Comparison of ENCODE assay signal across 17 cellular contexts in the genomic region with DNA sequence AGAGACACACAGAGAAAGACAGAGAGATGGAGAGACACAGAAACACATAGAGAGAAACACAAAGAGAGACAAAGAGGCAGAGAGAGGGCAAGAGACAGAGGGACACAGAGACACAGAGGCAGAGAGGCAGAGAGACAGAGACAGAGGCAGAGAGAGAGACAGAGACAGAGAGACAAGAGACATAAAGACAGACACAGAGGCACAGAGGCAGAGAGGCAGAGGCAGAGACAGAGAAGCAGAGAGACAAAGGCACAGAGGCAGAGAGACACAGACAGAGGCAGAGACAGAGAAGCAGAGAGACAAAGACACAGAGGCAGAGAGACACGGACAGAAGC. TPM values are rescaled to one million over a fixed set of nuclear protein-coding genes. Genes with fewer than 3 reads are reported as not detected.
DNase-seq lines count a peak whose midpoint lies in the region; ATAC-seq and TF ChIP-seq lines count a peak whose summit lies in the region.
"Had no signal": no experiment of that assay in that cellular context is flagged by ENCODE, and none has a peak within 500 bp of the region (broad histone marks: within the 10 kb centered on the region; RNA-seq: fewer than 3 reads in every experiment).

No MANE protein-coding gene starts in this region.

- H3K4me1 ChIP-seq in left lung = peaks cover 13 to 76% of the 10 kb centered on the region in 2 donors

- ATAC-seq in left lung (no peak), GM18517 (IDR thresholded peaks at IDR 0.05; ENCODE audit: unreplicated experiment) (no peak), GM19035 (IDR thresholded peaks at IDR 0.05; ENCODE audit: unreplicated experiment) (no peak)
- ATAC-seq in stimulated activated memory B cell treated with anti-CD40 and anti-IgM and Interleukin-4, amounts not matched to agents 10 μg/mL and 1 μg/mL and 100 μg/mL, for 72 hours = no peak
- ATAC-seq: gastrocnemius medialis had no signal

- H3K9me3 Mint-ChIP-seq in activated T-cell treated with anti-CD3 and anti-CD28 coated beads, Interleukin-2, amount 50 U/mL, for 24 hours = no peaks in the 10 kb centered on the region
- H3K9me3 Mint-ChIP-seq in activated CD4-positive, alpha-beta memory T cell treated with anti-CD3 and anti-CD28 coated beads for 36 hours = no peaks in the 10 kb centered on the region
- H3K9me3 Mint-ChIP-seq in stimulated activated memory B cell treated with anti-CD40 and anti-IgM and Interleukin-4, amounts not matched to agents 10 μg/mL and 1 μg/mL and 100 μg/mL, for 72 hours = no peaks in the 10 kb centered on the region

- peak overlapping the region; percentile 39 to 78 for H3K27ac ChIP-seq in left lung
- H3K27ac ChIP-seq: suprapubic skin had no signal

- H3K4me3 Mint-ChIP-seq in activated T-cell treated with anti-CD3 and anti-CD28 coated beads, Interleukin-2, amount 50 U/mL, for 24 hours = peak overlapping the region; percentile 26
- H3K4me3 Mint-ChIP-seq in activated CD4-positive, alpha-beta memory T cell treated with anti-CD3 and anti-CD28 coated beads for 36 hours = peak overlapping the region; percentile 67
- peak overlapping the region; percentile 10 for H3K4me3 Mint-ChIP-seq in stimulated activated memory B cell treated with anti-CD40 and anti-IgM and Interleukin-4, amounts not matched to agents 10 μg/mL and 1 μg/mL and 100 μg/mL, for 72 hours

- no peaks in the 10 kb centered on the region for H3K27me3 Mint-ChIP-seq in activated T-cell treated with anti-CD3 and anti-CD28 coated beads, Interleukin-2, amount 50 U/mL, for 24 hours
- H3K27me3 Mint-ChIP-seq in activated CD4-positive, alpha-beta memory T cell treated with anti-CD3 and anti-CD28 coated beads for 36 hours = no peaks in the 10 kb centered on the region
- no peaks in the 10 kb centered on the region for H3K27me3 Mint-ChIP-seq in stimulated activated memory B cell treated with anti-CD40 and anti-IgM and Interleukin-4, amounts not matched to agents 10 μg/mL and 1 μg/mL and 100 μg/mL, for 72 hours

- DNase-seq in activated T-cell treated with anti-CD3 and anti-CD28 coated beads, Interleukin-2, amount 50 U/mL, for 24 hours = no peak
- DNase-seq in activated T-cell treated with anti-CD3 and anti-CD28 coated beads, Interleukin-2, amount 50 U/mL, for 1 hour = no peak
- no peak for DNase-seq in activated CD4-positive, alpha-beta memory T cell treated with anti-CD3 and anti-CD28 coated beads for 36 hours
- DNase-seq in left lung = no peak
- DNase-seq in SK-N-DZ (ENCODE audit: low spot score) = no peak
- DNase-seq: gastrocnemius medialis, MV-4-11, NCI-H524, SHP77 treated with DMSO at 0.1 percent for 48 hours had no signal

- H3K27ac Mint-ChIP-seq in activated T-cell treated with anti-CD3 and anti-CD28 coated beads, Interleukin-2, amount 50 U/mL, for 24 hours = peak overlapping the region; percentile 87
- peak overlapping the region; percentile 77 for H3K27ac Mint-ChIP-seq in activated CD4-positive, alpha-beta memory T cell treated with anti-CD3 and anti-CD28 coated beads for 36 hours
- H3K27ac Mint-ChIP-seq in stimulated activated memory B cell treated with anti-CD40 and anti-IgM and Interleukin-4, amounts not matched to agents 10 μg/mL and 1 μg/mL and 100 μg/mL, for 72 hours = peak overlapping the region; percentile 75

- H3K4me3 ChIP-seq in left lung = no peak overlapping the region
- H3K4me3 ChIP-seq: gastrocnemius medialis, suprapubic skin had no signal

- CTCF ChIA-PET in activated CD4-positive, alpha-beta memory T cell treated with anti-CD3 and anti-CD28 coated beads for 36 hours (lab: Charles Lee) = interaction anchor here (3.4 kb wide), 1 partner anchor 37 kb away, joined by 12 read pairs; no protein-coding TSS in a partner anchor

- no peak for TF ChIP-seq CTCF in left lung (IDR thresholded peaks at IDR 0.05)

- no peaks in the 10 kb centered on the region for H3K36me3 Mint-ChIP-seq in activated T-cell treated with anti-CD3 and anti-CD28 coated beads, Interleukin-2, amount 50 U/mL, for 24 hours (ENCODE audit: low read depth)
- H3K36me3 Mint-ChIP-seq in activated CD4-positive, alpha-beta memory T cell treated with anti-CD3 and anti-CD28 coated beads for 36 hours = no peaks in the 10 kb centered on the region
- H3K36me3 Mint-ChIP-seq in stimulated activated memory B cell treated with anti-CD40 and anti-IgM and Interleukin-4, amounts not matched to agents 10 μg/mL and 1 μg/mL and 100 μg/mL, for 72 hours = no peaks in the 10 kb centered on the region

- intact Hi-C loops in activated CD4-positive, alpha-beta memory T cell treated with anti-CD3 and anti-CD28 coated beads for 36 hours (cut with micrococcal nuclease) = loop anchor here (2.0 kb wide), 1 partner anchor 44 kb away; no protein-coding TSS in a partner anchor
- intact Hi-C loops in left lung (cut with DNase I) = no loop called here

- H3K36me3 ChIP-seq in left lung = no peaks in the 10 kb centered on the region
- H3K36me3 ChIP-seq: gastrocnemius medialis, suprapubic skin had no signal

- H3K4me1 Mint-ChIP-seq in activated T-cell treated with anti-CD3 and anti-CD28 coated beads, Interleukin-2, amount 50 U/mL, for 24 hours (ENCODE audit: low read depth) = peaks cover 59% of the 10 kb centered on the region
- H3K4me1 Mint-ChIP-seq in activated CD4-positive, alpha-beta memory T cell treated with anti-CD3 and anti-CD28 coated beads for 36 hours (ENCODE audit: low read depth) = peaks cover 49% of the 10 kb centered on the region
- peaks cover 91% of the 10 kb centered on the region for H3K4me1 Mint-ChIP-seq in stimulated activated memory B cell treated with anti-CD40 and anti-IgM and Interleukin-4, amounts not matched to agents 10 μg/mL and 1 μg/mL and 100 μg/mL, for 72 hours

- H3K9me3 ChIP-seq in left lung = no peaks in the 10 kb centered on the region
- H3K9me3 ChIP-seq: gastrocnemius medialis, suprapubic skin had no signal

- no peaks in the 10 kb centered on the region for H3K27me3 ChIP-seq in left lung
- H3K27me3 ChIP-seq: gastrocnemius medialis, suprapubic skin had no signal

- POLR2A ChIA-PET in activated CD4-positive, alpha-beta memory T cell treated with anti-CD3 and anti-CD28 coated beads for 36 hours (lab: Charles Lee) = interaction anchor here (1.3 kb wide), 1 partner anchor 10 kb away, joined by 6 read pairs; no protein-coding TSS in a partner anchor

RNA-seq across cellular contexts. Expression of gene TNNI2, which starts 6.3 kb away (rescaled TPM):
- total RNA-seq in activated CD4-positive, alpha-beta memory T cell treated with anti-CD3 and anti-CD28 coated beads for 36 hours = not detected
- total RNA-seq in left lung = 1 to 10 TPM; 3.4 to 8.5 TPM
- polyA plus RNA-seq in SK-N-DZ (2014; cell fraction: cytosol; rRNA removed) = 0.77 TPM in 1 of 2 replicates, not detected in the other
- polyA plus RNA-seq in SK-N-DZ (2014; cell fraction: nucleus; rRNA removed) = not detected in 2 replicates
- total RNA-seq: Daoy had no signal
- polyA plus RNA-seq: AG04450 had no signal

RNA-seq across cellular contexts. Expression of gene LSP1, which starts 7.8 kb away (rescaled TPM):
- total RNA-seq in activated CD4-positive, alpha-beta memory T cell treated with anti-CD3 and anti-CD28 coated beads for 36 hours = 100 to 1,000 TPM; 179 to 181 TPM
- total RNA-seq in left lung = 10 to 100 TPM; 29.8 to 76.6 TPM
- polyA plus RNA-seq in SK-N-DZ (2014; cell fraction: cytosol; rRNA removed) = 1.0 and 1.8 TPM in 2 replicates
- polyA plus RNA-seq in SK-N-DZ (2014; cell fraction: nucleus; rRNA removed) = 0.20 and 0.70 TPM in 2 replicates
- polyA plus RNA-seq: AG04450 had no signal

RNA-seq across cellular contexts. Expression of gene SYT8, which starts 10.3 kb away (rescaled TPM):
- total RNA-seq in activated CD4-positive, alpha-beta memory T cell treated with anti-CD3 and anti-CD28 coated beads for 36 hours = not detected
- total RNA-seq in left lung = 1 to 10 TPM; 6.0 to 8.8 TPM
- polyA plus RNA-seq in SK-N-DZ (2014; cell fraction: cytosol; rRNA removed) = not detected in 2 replicates
- not detected in 2 replicates for polyA plus RNA-seq in SK-N-DZ (2014; cell fraction: nucleus; rRNA removed)
- total RNA-seq: Daoy, gastrocnemius medialis, left cardiac atrium, posterior vena cava had no signal
- polyA plus RNA-seq: AG04450 had no signal

RNA-seq across cellular contexts. Expression of gene PRR33, which starts 46.6 kb away (rescaled TPM):
- total RNA-seq in activated CD4-positive, alpha-beta memory T cell treated with anti-CD3 and anti-CD28 coated beads for 36 hours = under 1 TPM in 1 of 2 experiments, not detected in 1; 0.07 TPM
- total RNA-seq in left lung = not detected
- not detected in 2 replicates for polyA plus RNA-seq in SK-N-DZ (2014; cell fraction: cytosol; rRNA removed)
- polyA plus RNA-seq in SK-N-DZ (2014; cell fraction: nucleus; rRNA removed) = not detected in 2 replicates
- total RNA-seq: Daoy, suprapubic skin had no signal
- polyA plus RNA-seq: AG04450 had no signal

Comparison
In these comparisons a context has a peak if more than half of its experiments do, and no peak if none do; other contexts are left out.
1. H3K4me3 Mint-ChIP-seq: peak in every context shown above with its lines; median percentile 67 in activated CD4-positive, alpha-beta memory T cell treated with anti-CD3 and anti-CD28 coated beads for 36 hours; 26 in activated T-cell treated with anti-CD3 and anti-CD28 coated beads, Interleukin-2, amount 50 U/mL, for 24 hours; 10 in stimulated activated memory B cell treated with anti-CD40 and anti-IgM and Interleukin-4, amounts not matched to agents 10 μg/mL and 1 μg/mL and 100 μg/mL, for 72 hours.
2. RNA of gene SYT8, which starts 10.3 kb away (total RNA-seq): 6.0 to 8.8 TPM in left lung; not detected in activated CD4-positive, alpha-beta memory T cell treated with anti-CD3 and anti-CD28 coated beads for 36 hours; every median in the first group is over 4 times any median in the second.
3. Peak in every context shown above with its lines, with median percentiles within 50 percentile points of each other: H3K27ac Mint-ChIP-seq.